28 cellular contexts compared by ENCODE assay signal in the genomic region with DNA sequence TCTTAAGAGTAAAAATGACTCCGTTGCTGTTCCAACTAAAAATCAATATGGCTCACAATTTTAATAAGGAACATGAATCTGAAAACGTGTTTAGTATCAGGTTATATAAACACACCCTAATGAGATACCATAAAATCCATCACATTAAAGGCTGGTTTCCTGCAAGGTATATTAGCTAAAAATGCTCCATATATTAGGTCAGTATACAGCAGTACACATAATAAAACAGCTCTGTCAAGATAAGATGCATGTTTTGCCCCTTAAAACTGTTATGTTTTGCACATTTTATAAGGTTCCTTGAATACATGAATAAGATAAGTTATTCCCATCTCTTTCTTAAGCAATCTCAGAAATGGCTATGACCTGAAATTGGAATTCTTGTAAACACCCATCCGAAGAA.
DNase-seq lines count a peak whose midpoint lies in the region; TF ChIP-seq lines count a peak whose summit lies in the region.
"Had no signal": no experiment of that assay in that cellular context is flagged by ENCODE, and none has a peak within 500 bp of the region (broad histone marks: within the 10 kb centered on the region; RNA-seq: fewer than 3 reads in every experiment).

No MANE protein-coding gene starts in this region.

- TF ChIP-seq CTCF in HEK293 (tag by site-specific recombination; IDR thresholded peaks at IDR 0.05) = no peak

- H3K36me3 ChIP-seq in HEK293 (ENCODE audit: control insufficient read depth in 2 of 2, insufficient read depth in 1 of 2, low read length in 2 of 2) = no peaks in the 10 kb centered on the region
- H3K36me3 ChIP-seq: BE2C; BLaER1; BLaER1 treated with 17β-estradiol and CSF1 and Interleukin-3, amounts not matched to agents 10 nM and 100 nM had no signal

- H3K27ac ChIP-seq in HEK293 (ENCODE audit: extremely low read depth, low read depth, low read length) = no peak overlapping the region
- H3K27ac ChIP-seq: 22Rv1; A549; BLaER1; BLaER1 treated with 17β-estradiol and CSF1 and Interleukin-3, amounts not matched to agents 10 nM and 100 nM; C4-2B had no signal

- H3K4me3 ChIP-seq in HEK293 (ENCODE audit: low read depth, low read length) = no peak overlapping the region
- H3K4me3 ChIP-seq: A549; BLaER1; BLaER1 treated with 17β-estradiol and CSF1 and Interleukin-3, amounts not matched to agents 10 nM and 100 nM had no signal

- DNase-seq in HEK293T (ENCODE audit: extremely low spot score) = no peak
- DNase-seq in NCI-H1694 (lab: John Stamatoyannopoulos, UW) = no peak
- no peak for DNase-seq in stimulated activated CD4-positive, alpha-beta T cell treated with anti-CD3 and anti-CD28 coated beads, Interleukin-4, amount 100 ng/mL, for 24 hours
- DNase-seq: 8988T; ACHN; AML-193; BE2C; C1 segment of cervical spinal cord; Caco-2; Calu3; CD4-positive, alpha-beta memory T cell; CD4-positive, alpha-beta T cell; CD4-positive, CD25-positive, alpha-beta regulatory T cell; CD8-positive, alpha-beta memory T cell; CD8-positive, alpha-beta T cell; COR-L47; DMS 273 treated with DMSO at 0.1 percent for 48 hours; DMS53; DMS79; DMS79 treated with DMSO at 0.1 percent for 48 hours; DND-41; EL had no signal

- H3K9me3 ChIP-seq in HEK293 (ENCODE audit: control insufficient read depth, insufficient read depth, low read depth, low read length) = no peaks in the 10 kb centered on the region
- H3K9me3 ChIP-seq: A549, BE2C, BLaER1, Caco-2 had no signal

- peaks cover 30% of the 10 kb centered on the region for H3K4me1 ChIP-seq in HEK293 (ENCODE audit: control insufficient read depth, insufficient read depth, low read length)
- H3K4me1 ChIP-seq: A549; BE2C; BLaER1; BLaER1 treated with 17β-estradiol and CSF1 and Interleukin-3, amounts not matched to agents 10 nM and 100 nM had no signal

- POLR2A ChIA-PET in HEK293 (lab: Yijun Ruan, JAX) = no interaction called here
- POLR2A ChIA-PET in HEK293T (lab: Yijun Ruan, JAX) = no interaction called here

- CTCF ChIA-PET in HEK293 (lab: Yijun Ruan, JAX) = interaction anchor here (0.6 kb wide), 1 partner anchor 246 kb away, joined by 3 read pairs; no protein-coding TSS in a partner anchor
- CTCF ChIA-PET in HEK293T (lab: Yijun Ruan, JAX) = no interaction called here

TF ChIP-seq in HEK293, 187 proteins besides CTCF, POLR2A, EP300 and RAD21:
- TF ChIP-seq, protein P1, sequence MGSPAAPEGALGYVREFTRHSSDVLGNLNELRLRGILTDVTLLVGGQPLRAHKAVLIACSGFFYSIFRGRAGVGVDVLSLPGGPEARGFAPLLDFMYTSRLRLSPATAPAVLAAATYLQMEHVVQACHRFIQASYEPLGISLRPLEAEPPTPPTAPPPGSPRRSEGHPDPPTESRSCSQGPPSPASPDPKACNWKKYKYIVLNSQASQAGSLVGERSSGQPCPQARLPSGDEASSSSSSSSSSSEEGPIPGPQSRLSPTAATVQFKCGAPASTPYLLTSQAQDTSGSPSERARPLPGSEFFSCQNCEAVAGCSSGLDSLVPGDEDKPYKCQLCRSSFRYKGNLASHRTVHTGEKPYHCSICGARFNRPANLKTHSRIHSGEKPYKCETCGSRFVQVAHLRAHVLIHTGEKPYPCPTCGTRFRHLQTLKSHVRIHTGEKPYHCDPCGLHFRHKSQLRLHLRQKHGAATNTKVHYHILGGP (tag by site-specific recombination; IDR thresholded peaks at IDR 0.05) = peak; percentile 93
- TF ChIP-seq ZNF837 (tag by site-specific recombination; IDR thresholded peaks at IDR 0.05) (no peak), FEZF1 (tag by site-specific recombination; IDR thresholded peaks at IDR 0.05) (peak; percentile 40; the same call in 1 of the 2 replicates), ZNF843 (tag by site-specific recombination; IDR thresholded peaks at IDR 0.05) (peak; percentile 61; the same call in 1 of the 2 replicates)

TF ChIP-seq in HEK293T, 16 proteins besides CTCF, POLR2A, EP300 and RAD21:
- TF ChIP-seq TARDBP (IDR thresholded peaks at IDR 0.05) (no peak), CTBP1 (IDR thresholded peaks at IDR 0.05; ENCODE audit: borderline replicate concordance) (peak; percentile 30; the same call in 1 of the 2 replicates), HDGF (IDR thresholded peaks at IDR 0.05; ENCODE audit: borderline replicate concordance) (no peak), FOXA1 (IDR thresholded peaks at IDR 0.05) (no peak)
- TF ChIP-seq, protein P2, sequence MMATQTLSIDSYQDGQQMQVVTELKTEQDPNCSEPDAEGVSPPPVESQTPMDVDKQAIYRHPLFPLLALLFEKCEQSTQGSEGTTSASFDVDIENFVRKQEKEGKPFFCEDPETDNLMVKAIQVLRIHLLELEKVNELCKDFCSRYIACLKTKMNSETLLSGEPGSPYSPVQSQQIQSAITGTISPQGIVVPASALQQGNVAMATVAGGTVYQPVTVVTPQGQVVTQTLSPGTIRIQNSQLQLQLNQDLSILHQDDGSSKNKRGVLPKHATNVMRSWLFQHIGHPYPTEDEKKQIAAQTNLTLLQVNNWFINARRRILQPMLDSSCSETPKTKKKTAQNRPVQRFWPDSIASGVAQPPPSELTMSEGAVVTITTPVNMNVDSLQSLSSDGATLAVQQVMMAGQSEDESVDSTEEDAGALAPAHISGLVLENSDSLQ (IDR thresholded peaks at IDR 0.05) = 0 out of 2 replicates have a peak, but pooled peaks have one; percentile 11
